In the genomic region with DNA sequence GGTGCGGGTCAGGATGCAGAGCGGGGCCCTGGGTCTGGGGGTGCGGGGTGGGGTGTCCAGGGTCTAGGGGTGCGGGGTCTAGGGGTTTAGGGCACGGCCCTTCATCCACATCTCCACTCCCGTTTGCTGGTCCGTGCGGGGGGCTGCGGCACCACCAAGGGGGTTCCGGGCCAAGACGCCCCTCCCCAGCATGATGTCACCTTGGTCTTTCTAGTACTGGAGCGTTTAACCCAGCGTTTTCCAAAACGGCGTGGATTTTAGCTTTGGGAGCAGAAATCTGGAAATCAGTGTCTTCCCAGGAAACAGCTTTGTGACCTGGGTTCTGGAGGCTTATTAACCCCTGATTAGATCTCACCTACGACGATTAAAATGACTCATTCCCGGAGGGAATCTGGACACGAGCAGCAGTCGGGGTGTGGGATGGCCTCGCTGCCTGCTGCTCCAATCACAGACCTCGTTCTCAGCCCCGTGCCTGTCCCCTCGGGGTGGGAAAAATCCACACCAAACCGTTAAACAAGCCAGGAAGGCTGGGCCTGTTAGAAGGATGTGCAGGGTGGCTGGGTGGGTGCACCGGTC, we compare ENCODE assay signal across 8 cellular contexts. TPM values are rescaled to one million over a fixed set of nuclear protein-coding genes. Genes with fewer than 3 reads are reported as not detected.
DNase-seq lines count a peak whose midpoint lies in the region; ATAC-seq and TF ChIP-seq lines count a peak whose summit lies in the region.

No MANE protein-coding gene starts in this region.

- no peak overlapping the region for H3K23ac ChIP-seq in mesendoderm (ENCODE audit: low read length)

- TF ChIP-seq EP300 in upper lobe of left lung (IDR thresholded peaks at IDR 0.05) = no peak

- H3K36me3 Mint-ChIP-seq in activated CD4-positive, alpha-beta T cell treated with anti-CD3 and anti-CD28 coated beads for 36 hours (ENCODE audit: low read depth) = peaks cover 8% of the 10 kb centered on the region

- peaks cover 16% of the 10 kb centered on the region for H3K79me1 ChIP-seq in mesendoderm (ENCODE audit: low read length)

- intact Hi-C loops in activated CD4-positive, alpha-beta T cell treated with anti-CD3 and anti-CD28 coated beads for 36 hours (cut with DNase I, micrococcal nuclease) = loop anchor here (5.0 kb wide), 3 partner anchors 36 to 646 kb away; a partner anchor contains a TSS

- no peak overlapping the region for H2BK15ac ChIP-seq in mesendoderm (replicated peaks; ENCODE audit: low read depth)

- CTCF ChIA-PET in activated CD4-positive, alpha-beta T cell treated with anti-CD3 and anti-CD28 coated beads for 36 hours (lab: Charles Lee) = interaction anchor here (1.1 kb wide), 1 partner anchor 348 kb away, joined by 3 read pairs; no protein-coding TSS in a partner anchor

- H3K18ac ChIP-seq in mesendoderm (ENCODE audit: low read length) = peak overlapping the region; percentile 98

- H2AK5ac ChIP-seq in mesendoderm (ENCODE audit: low read length) = peak overlapping the region; percentile 32

- peak overlapping the region; percentile 57 for H3K4me3 ChIP-seq in effector memory CD4-positive, alpha-beta T cell (ENCODE audit: insufficient read depth, low read depth, low read length, poor library complexity, severe bottlenecking)
- H3K4me3 ChIP-seq in mesendoderm (ENCODE audit: low read length) = peak overlapping the region; percentile 86
- H3K4me3 ChIP-seq in upper lobe of left lung = peak overlapping the region; percentile 69 to 95 (median 92)

- no peak overlapping the region for H2BK5ac ChIP-seq in mesendoderm (ENCODE audit: low read length)

- no peaks in the 10 kb centered on the region for H3K27me3 ChIP-seq in effector memory CD4-positive, alpha-beta T cell (replicated peaks; ENCODE audit: control insufficient read depth, insufficient read depth, low read length, poor library complexity, severe bottlenecking)
- H3K27me3 ChIP-seq in mesendoderm (ENCODE audit: insufficient read depth, low read length, poor library complexity) = no peaks in the 10 kb centered on the region
- no peaks in the 10 kb centered on the region for H3K27me3 ChIP-seq in upper lobe of left lung

- peaks cover 39% of the 10 kb centered on the region for H3K79me2 ChIP-seq in mesendoderm (ENCODE audit: control insufficient read depth, insufficient read depth, low read length)

- H3K4me1 ChIP-seq in effector memory CD4-positive, alpha-beta T cell (ENCODE audit: control insufficient read depth, insufficient read depth, low read length, poor library complexity, severe bottlenecking) = peaks cover 33% of the 10 kb centered on the region
- H3K4me1 ChIP-seq in mesendoderm (ENCODE audit: control insufficient read depth, low read depth, low read length) (no peaks in the 10 kb centered on the region), upper lobe of left lung (peaks cover 44 to 61% (median 50%) of the 10 kb centered on the region in 4 donors)

- H3K4me3 Mint-ChIP-seq in activated CD4-positive, alpha-beta T cell treated with anti-CD3 and anti-CD28 coated beads for 36 hours = peak overlapping the region; percentile 80

- TF ChIP-seq POLR2A in upper lobe of left lung (IDR thresholded peaks at IDR 0.05) = peak in 1 of 4 donors; percentile 10

- TF ChIP-seq CTCF in upper lobe of left lung (IDR thresholded peaks at IDR 0.05) = no peak

- H3K4me2 ChIP-seq in mesendoderm (ENCODE audit: low read length) = peak overlapping the region; percentile 96

- H3K9me3 ChIP-seq in effector memory CD4-positive, alpha-beta T cell (ENCODE audit: control insufficient read depth, low read length) = no peaks in the 10 kb centered on the region
- H3K9me3 ChIP-seq in upper lobe of left lung = no peaks in the 10 kb centered on the region

- H3K56ac ChIP-seq in mesendoderm (ENCODE audit: low read length) = peak overlapping the region; percentile 97

- peaks cover 40% of the 10 kb centered on the region for H3K4me1 Mint-ChIP-seq in activated CD4-positive, alpha-beta T cell treated with anti-CD3 and anti-CD28 coated beads for 36 hours

- H3K27ac ChIP-seq in effector memory CD4-positive, alpha-beta T cell (ENCODE audit: insufficient read depth, low read length, poor library complexity, severe bottlenecking) = peak overlapping the region; percentile 69
- no peak overlapping the region for H3K27ac ChIP-seq in mesendoderm (ENCODE audit: low read depth, low read length)
- H3K27ac ChIP-seq in upper lobe of left lung = peak overlapping the region; percentile 94 to 97 (median 96)

- H4K8ac ChIP-seq in mesendoderm (ENCODE audit: low read depth, low read length) = no peak overlapping the region

- peak overlapping the region; percentile 64 for H2BK120ac ChIP-seq in mesendoderm (ENCODE audit: low read depth, low read length)

- peak overlapping the region; percentile 89 for H3K9ac ChIP-seq in mesendoderm (ENCODE audit: low read length)

- no peaks in the 10 kb centered on the region for H3K36me3 ChIP-seq in effector memory CD4-positive, alpha-beta T cell (ENCODE audit: control insufficient read depth, insufficient read depth, low read length)
- H3K36me3 ChIP-seq in mesendoderm (ENCODE audit: control insufficient read depth, insufficient read depth, low read length) = peaks cover 3% of the 10 kb centered on the region
- H3K36me3 ChIP-seq in upper lobe of left lung = no peaks in the 10 kb centered on the region

- DNase-seq in activated CD4-positive, alpha-beta T cell treated with anti-CD3 and anti-CD28 coated beads for 36 hours = peak; percentile 24
- no peak for DNase-seq in activated CD4-positive, alpha-beta T cell treated with anti-CD3 and anti-CD28 coated beads, Interleukin-2, amount 50 U/mL, for 4 hours
- DNase-seq in RPMI7951 (ENCODE audit: low read depth) (peak; percentile 86), mesendoderm (peak; percentile 64), upper lobe of left lung (peak in 1 of 2 donors; percentile 52), NCI-H510A (lab: John Stamatoyannopoulos, UW) (no peak), NOMO-1 (lab: John Stamatoyannopoulos, UW; ENCODE audit: unreplicated experiment in 2 of 2) (no peak)
- no peak for DNase-seq in effector memory CD4-positive, alpha-beta T cell

- H4K5ac ChIP-seq in mesendoderm (ENCODE audit: low read length) = no peak overlapping the region

- H3K27me3 Mint-ChIP-seq in activated CD4-positive, alpha-beta T cell treated with anti-CD3 and anti-CD28 coated beads for 36 hours = no peaks in the 10 kb centered on the region

- POLR2A ChIA-PET in activated CD4-positive, alpha-beta T cell treated with anti-CD3 and anti-CD28 coated beads for 36 hours (lab: Charles Lee) = no interaction called here

- ATAC-seq in activated CD4-positive, alpha-beta T cell treated with anti-CD3 and anti-CD28 coated beads for 36 hours = no peak
- ATAC-seq in upper lobe of left lung (ENCODE audit: low FRiP score in 2 of 2) = peak in 1 of 2 donors; percentile 36

- H3K9me3 Mint-ChIP-seq in activated CD4-positive, alpha-beta T cell treated with anti-CD3 and anti-CD28 coated beads for 36 hours (ENCODE audit: low read depth) = no peaks in the 10 kb centered on the region

- peak overlapping the region; percentile 86 for H3K27ac Mint-ChIP-seq in activated CD4-positive, alpha-beta T cell treated with anti-CD3 and anti-CD28 coated beads for 36 hours

- WGBS in mesendoderm (ENCODE audit: extremely low coverage, insufficient coverage, low lambda C conversion rate) = no CpG with 5 or more reads among the region's 26 CpGs
- WGBS in upper lobe of left lung, 2 donors = 5% methylated on average over 15 to 25 of the region's 26 CpGs

- peak overlapping the region; percentile 84 for H3K4ac ChIP-seq in mesendoderm (ENCODE audit: low read depth, low read length)

RNA-seq across cellular contexts. Expression of a gene that starts 0.8 kb away (rescaled TPM):
- total RNA-seq in activated CD4-positive, alpha-beta T cell treated with anti-CD3 and anti-CD28 coated beads for 36 hours = 10 to 100 TPM; 43.5 to 71.6 TPM
- total RNA-seq in RPMI7951 (2014; rRNA removed; shearing (Covaris generic)) = 28.4 and 31.9 TPM in 2 replicates
- polyA plus RNA-seq in mesendoderm (2013, experiment 1 of 2) = 39.0 TPM
- polyA plus RNA-seq in mesendoderm (2013, experiment 2 of 2) = 38.3 TPM
- 100 to 1,000 TPM in 3 of 6 donors, 10 to 100 TPM in 3; 55.7 to 273 (median 103) TPM for total RNA-seq in upper lobe of left lung

RNA-seq across cellular contexts. Expression of a gene that starts 15.8 kb away (rescaled TPM):
- 10 to 100 TPM; 60.4 to 75.3 TPM for total RNA-seq in activated CD4-positive, alpha-beta T cell treated with anti-CD3 and anti-CD28 coated beads for 36 hours
- 41.2 and 43.3 TPM in 2 replicates for total RNA-seq in RPMI7951 (2014; rRNA removed; shearing (Covaris generic))
- 43.2 TPM for polyA plus RNA-seq in mesendoderm (2013, experiment 1 of 2)
- polyA plus RNA-seq in mesendoderm (2013, experiment 2 of 2) = 41.3 TPM
- total RNA-seq in upper lobe of left lung = 100 to 1,000 TPM in 1 of 6 donors, 10 to 100 TPM in 5; 34.6 to 144 (median 59.1) TPM

Comparison
In these comparisons a context has a peak if more than half of its experiments do, and no peak if none do; other contexts are left out.
1. DNase-seq: peak in activated CD4-positive, alpha-beta T cell treated with anti-CD3 and anti-CD28 coated beads for 36 hours (single experiment), RPMI7951 (single experiment) and mesendoderm (single experiment); none in activated CD4-positive, alpha-beta T cell treated with anti-CD3 and anti-CD28 coated beads, Interleukin-2, amount 50 U/mL, for 4 hours (0 of 2), effector memory CD4-positive, alpha-beta T cell (0 of 3), NCI-H510A (single experiment) and NOMO-1 (0 of 2).
2. Peak in every context shown above with its lines, with median percentiles within 50 percentile points of each other: H3K4me3 ChIP-seq.